ENCODE assay signal across 9 cellular contexts in genomic region chr1:8711873-8712412, GRCh38.
A peak's percentile ranks its signal among the peaks of the same experiment; 100 is the strongest.
DNase-seq lines count a peak whose midpoint lies in the region; ATAC-seq, FAIRE-seq and TF ChIP-seq lines count a peak whose summit lies in the region.
"Had no signal": no experiment of that assay in that cellular context is flagged by ENCODE, and none has a peak within 500 bp of the region (broad histone marks: within the 10 kb centered on the region; RNA-seq: fewer than 3 reads in every experiment).

No MANE protein-coding gene starts in this region.

- H3K4me3 ChIP-seq in fibroblast of lung (replicated peaks in 1 of 4; ENCODE audit: control extremely low read depth in 1 of 4, insufficient read depth in 1 of 4, low read depth in 3 of 4, low read length in 4 of 4) (peak overlapping the region in 3 of 4 experiments; percentile 2 to 16 (median 9)), Karpas-422 (ENCODE audit: low read length) (no peak overlapping the region)

- ATAC-seq in GM21423 (IDR thresholded peaks at IDR 0.05; ENCODE audit: unreplicated experiment) = no peak
- ATAC-seq in GM18868 (IDR thresholded peaks at IDR 0.05; ENCODE audit: unreplicated experiment) = no peak

- FAIRE-seq in GM12892 (lab: Jason Lieb, UNC) (peak; percentile 38), RCC 7860 (lab: Jason Lieb, UNC) (peak; percentile 80)
- FAIRE-seq: small intestine had no signal

- TF ChIP-seq POLR2A in GM12892 (IDR thresholded peaks at IDR 0.05; ENCODE audit: low read depth, low read length) = no peak

- H3K79me2 ChIP-seq in fibroblast of lung (ENCODE audit: control insufficient read depth, insufficient read depth, low read length) (no peaks in the 10 kb centered on the region), Karpas-422 (ENCODE audit: low read length) (no peaks in the 10 kb centered on the region)

- H3K27me3 ChIP-seq in fibroblast of lung (ENCODE audit: control insufficient read depth, insufficient read depth, low read length) (no peaks in the 10 kb centered on the region), Karpas-422 (ENCODE audit: low read length) (no peaks in the 10 kb centered on the region)

- no peak for DNase-seq in GM12892 (ENCODE audit: insufficient read length)
- no peak for DNase-seq in RCC 7860 (ENCODE audit: low spot score)
- no peak for DNase-seq in fibroblast of lung (ENCODE audit: low read depth in 2 of 2)
- peak; percentile 50 for DNase-seq in pons (ENCODE audit: low spot score)
- DNase-seq in stimulated activated CD4-positive, alpha-beta T cell treated with anti-CD3 and anti-CD28 coated beads, Interleukin-12 subunit alpha, Interleukin-12 subunit beta, amount 100 ng/mL, for 4 hours = no peak
- no peak for DNase-seq in Karpas-422

- no peaks in the 10 kb centered on the region for H3K9me2 ChIP-seq in Karpas-422 (replicated peaks; ENCODE audit: insufficient read depth, low read length)

- H4K20me1 ChIP-seq in fibroblast of lung (ENCODE audit: control insufficient read depth, extremely low read depth, insufficient read depth, low read length) (no peaks in the 10 kb centered on the region), Karpas-422 (ENCODE audit: insufficient read depth, low read depth, low read length) (peaks cover 13% of the 10 kb centered on the region)

- H3K36me3 ChIP-seq in fibroblast of lung (ENCODE audit: control insufficient read depth, insufficient read depth, low read length) = no peaks in the 10 kb centered on the region
- H3K36me3 ChIP-seq in Karpas-422 (ENCODE audit: insufficient read depth, low read length) = no peaks in the 10 kb centered on the region

- H2AFZ ChIP-seq in fibroblast of lung (ENCODE audit: low read length) (no peak overlapping the region), Karpas-422 (ENCODE audit: low read length) (no peak overlapping the region)

- no peak for TF ChIP-seq CTCF in fibroblast of lung (conservative IDR thresholded peaks at IDR 0.05 in 1 of 2, IDR thresholded peaks at IDR 0.05 in 1 of 2; ENCODE audit: low read depth in 1 of 2, low read length in 2 of 2)

- H3K4me1 ChIP-seq in fibroblast of lung (ENCODE audit: control insufficient read depth, extremely low read depth, insufficient read depth, low read length) (peaks cover 18% of the 10 kb centered on the region), Karpas-422 (ENCODE audit: low read length) (no peaks in the 10 kb centered on the region)

- H3K27ac ChIP-seq in fibroblast of lung (ENCODE audit: insufficient read depth, low read length) (peak overlapping the region; percentile 82), Karpas-422 (ENCODE audit: low read length) (no peak overlapping the region)

- H3K4me2 ChIP-seq in fibroblast of lung (ENCODE audit: extremely low read depth, insufficient read depth, low read length) (peak overlapping the region; percentile 86), Karpas-422 (ENCODE audit: low read depth, low read length, poor library complexity, severe bottlenecking) (no peak overlapping the region)

- H3K9ac ChIP-seq in fibroblast of lung (ENCODE audit: insufficient read depth, low read length) = no peak overlapping the region
- H3K9ac ChIP-seq in Karpas-422 (ENCODE audit: low read length) = no peak overlapping the region

- no peaks in the 10 kb centered on the region for H3K9me3 ChIP-seq in fibroblast of lung (ENCODE audit: control insufficient read depth, insufficient read depth, low read depth, low read length)
- H3K9me3 ChIP-seq in Karpas-422 (ENCODE audit: low read length) = no peaks in the 10 kb centered on the region
